Comparison of ENCODE assay signal across 8 cellular contexts in the genomic region with DNA sequence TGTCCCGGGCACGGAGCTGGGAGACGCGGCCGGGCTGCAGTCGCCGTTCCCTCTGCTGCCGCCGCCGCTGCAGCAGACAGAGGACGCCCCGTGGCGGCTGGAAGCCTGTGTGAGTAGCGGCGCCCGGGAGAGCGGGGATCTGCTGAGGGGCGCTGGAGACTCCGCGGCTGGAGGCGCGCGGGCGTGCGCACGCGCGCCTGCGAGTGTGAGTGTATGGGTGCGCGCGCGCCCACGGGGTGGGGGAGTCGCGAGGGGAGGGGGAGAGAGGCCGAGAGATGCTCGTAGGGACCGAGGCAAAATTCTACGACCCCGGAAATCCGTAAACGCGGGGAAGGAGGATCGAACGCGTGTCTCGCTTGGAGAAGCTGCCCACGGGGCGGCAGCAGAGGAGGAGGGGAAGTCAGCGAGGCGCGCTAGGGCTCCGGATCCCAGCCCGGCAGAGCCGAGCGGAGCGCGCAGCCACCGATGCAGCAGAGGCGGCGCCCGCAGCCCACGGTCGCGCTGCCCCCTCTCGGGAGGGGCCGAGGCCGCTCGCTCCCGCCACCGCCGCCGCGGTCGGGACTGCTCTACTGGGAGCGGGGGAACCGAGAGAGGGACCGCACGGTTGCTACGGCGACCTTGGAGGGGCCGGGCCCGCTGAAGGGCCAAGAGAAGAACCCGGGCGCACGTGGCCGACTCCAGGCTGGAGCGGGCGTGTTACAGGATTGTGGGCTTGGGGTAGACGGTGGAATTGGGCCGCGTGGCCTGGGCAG. TPM values are rescaled to one million over a fixed set of nuclear protein-coding genes. Genes with fewer than 3 reads are reported as not detected.
DNase-seq lines count a peak whose midpoint lies in the region; ATAC-seq and TF ChIP-seq lines count a peak whose summit lies in the region.

ENOX1 (minus strand) TSS at position 207 of the 752 bp plus-strand sequence.

- peak; percentile 44 for DNase-seq in SIG-M5 treated with dmso at 0.1 percent for 504 hours (lab: John Stamatoyannopoulos, UW; ENCODE audit: unreplicated experiment)
- DNase-seq in SIG-M5 (lab: John Stamatoyannopoulos, UW): no peak
- peak; percentile 33 for DNase-seq in HuH-7.5 (ENCODE audit: low spot score)
- peak; percentile 64 for DNase-seq in SW480 (ENCODE audit: low spot score)
- DNase-seq in kidney epithelial cell (ENCODE audit: low read depth): no peak
- DNase-seq in spleen: peak; percentile 77

- H3K4me3 ChIP-seq in kidney epithelial cell (ENCODE audit: low read depth, low read length) (peak within 1 kb of the TSS; percentile 60), spleen (peak within 1 kb of the TSS; percentile 51 to 71 (median 61))

- H3K36me3 ChIP-seq in kidney epithelial cell (ENCODE audit: control insufficient read depth, insufficient read depth, low read length) (no peaks in the 10 kb centered on the region), spleen (no peaks in the 10 kb centered on the region)

- TF ChIP-seq CTCF in kidney epithelial cell (IDR thresholded peaks at IDR 0.05; ENCODE audit: insufficient read depth, low read length, poor library complexity, severe bottlenecking) (peak; percentile 10), spleen (IDR thresholded peaks at IDR 0.05 in 8 of 11, conservative IDR thresholded peaks at IDR 0.05 in 3 of 11) (no peak)

- H3K27me3 ChIP-seq in kidney epithelial cell (ENCODE audit: control insufficient read depth, insufficient read depth, low read length): no peaks in the 10 kb centered on the region
- H3K27me3 ChIP-seq in spleen (replicated peaks in 1 of 7): peaks cover 0 to 53% (median 21%) of the 10 kb centered on the region in 7 donors

- H3K27ac ChIP-seq in cingulate gyrus (ENCODE audit: low read depth, low read length) (peak within 1 kb of the TSS; percentile 61), spleen (peak within 1 kb of the TSS in 1 of 8 donors; percentile 17)

- peaks cover 18 to 34% (median 27%) of the 10 kb centered on the region in 6 donors for H3K4me1 ChIP-seq in spleen

- ATAC-seq in HG02884 (IDR thresholded peaks at IDR 0.05; ENCODE audit: unreplicated experiment): no peak

- TF ChIP-seq POLR2A in spleen (IDR thresholded peaks at IDR 0.05): no peak

- 0 to 4% (median 1%) methylated on average over 16 to 93 of the region's 93 CpGs for WGBS in spleen, 5 donors

- H3K9me3 ChIP-seq in spleen: no peaks in the 10 kb centered on the region

- intact Hi-C loops in spleen (cut with DNase I; ENCODE audit: low total_unique reads): no loop called here

RNA-seq across cellular contexts. Expression of gene ENOX1, which starts in this region (rescaled TPM):
- total RNA-seq in kidney epithelial cell: 0.71 and 1.5 TPM in 2 replicates
- 1 to 10 TPM in 1 of 7 donors, under 1 TPM in 5, not detected in 1; 0.42 to 1.3 (median 0.52) TPM for total RNA-seq in spleen
- polyA plus RNA-seq in spleen: under 1 TPM; 0.42 to 0.65 (median 0.63) TPM

Comparison
In these comparisons a context has a peak if more than half of its experiments do, and no peak if none do; other contexts are left out.
1. DNase-seq: peak in SIG-M5 treated with dmso at 0.1 percent for 504 hours (single experiment), HuH-7.5 (single experiment), SW480 (single experiment) and spleen (single experiment); none in SIG-M5 (single experiment) and kidney epithelial cell (single experiment).